ENCODE assay signal across 7 cellular contexts in genomic region chr17:44006581-44007345, GRCh38.
DNase-seq lines count a peak whose midpoint lies in the region; ATAC-seq and TF ChIP-seq lines count a peak whose summit lies in the region.

No MANE protein-coding gene starts in this region.

- peak overlapping the region; percentile 72 for H3K4me3 ChIP-seq in choroid plexus epithelial cell (ENCODE audit: low read depth, low read length)

- ATAC-seq in GM18498 (IDR thresholded peaks at IDR 0.05; ENCODE audit: unreplicated experiment): peak; percentile 68
- ATAC-seq in HG03342 (IDR thresholded peaks at IDR 0.05; ENCODE audit: unreplicated experiment): peak; percentile 69

- DNase-seq in NCI-H524 (lab: John Stamatoyannopoulos, UW): peak; percentile 96 to 98
- peak; percentile 98 to 100 for DNase-seq in activated CD4-positive, alpha-beta T cell treated with anti-CD3 and anti-CD28 coated beads for 24 hours (ENCODE audit: low read depth in 2 of 2)
- DNase-seq in choroid plexus epithelial cell (ENCODE audit: low read depth): peak; percentile 98
- peak; percentile 98 for DNase-seq in left kidney (ENCODE audit: low read depth, low spot score)
- DNase-seq in stimulated activated CD4-positive, alpha-beta T cell treated with anti-CD3 and anti-CD28 coated beads, Interleukin-1b, Interleukin-23, amount 100 ng/mL, for 24 hours (ENCODE audit: low read depth in 4 of 4, low spot score in 1 of 4): peak; percentile 98 to 100 (median 98)

- TF ChIP-seq CTCF in choroid plexus epithelial cell (conservative IDR thresholded peaks at IDR 0.05; ENCODE audit: low read depth, low read length): peak; percentile 81

Comparison
In these comparisons a context has a peak if more than half of its experiments do, and no peak if none do; other contexts are left out.
1. Peak in every context shown above with its lines: DNase-seq, ATAC-seq and H3K4me3 ChIP-seq.